1 cellular context compared by ENCODE assay signal in the genomic region with DNA sequence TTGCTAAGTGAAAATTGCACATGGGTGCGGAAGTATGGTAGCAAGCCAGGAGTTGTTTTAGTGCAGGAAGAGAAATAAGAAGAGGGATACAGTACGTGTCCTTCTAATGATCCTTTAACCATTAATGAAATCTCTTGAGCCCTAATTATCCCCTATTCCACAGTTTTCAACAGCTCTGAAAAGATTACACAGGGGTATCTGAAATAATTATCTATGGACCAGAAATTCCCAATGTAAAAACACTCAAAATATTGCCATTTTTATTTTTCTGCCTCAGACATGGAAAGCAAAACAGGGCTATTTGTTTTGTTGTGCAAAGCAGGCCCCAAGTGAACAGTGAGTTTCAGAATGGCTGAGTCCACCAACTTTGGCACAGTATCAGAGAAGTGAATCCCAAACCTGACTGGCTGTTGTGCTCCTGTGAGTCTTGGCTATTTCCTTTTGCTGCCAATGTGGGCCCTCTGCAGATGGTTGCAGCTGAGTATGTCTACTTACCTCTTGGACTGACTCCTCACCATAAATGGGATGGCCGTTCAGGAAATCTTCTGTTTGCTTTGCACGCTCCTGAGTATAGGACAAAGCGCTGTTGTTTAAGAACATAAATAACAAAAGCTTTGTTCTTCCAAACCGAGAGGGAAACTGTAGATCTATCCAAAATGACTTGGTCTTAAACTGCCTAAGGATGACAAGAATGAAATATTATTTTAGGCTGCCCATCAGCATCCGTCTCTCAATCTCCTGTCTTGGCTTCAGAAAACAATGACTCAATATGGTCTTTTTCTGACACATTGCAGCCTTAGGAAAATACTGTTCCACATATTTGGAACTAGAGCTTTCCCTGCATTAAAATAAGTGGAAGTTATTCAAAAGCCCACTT.
TF ChIP-seq lines count a peak whose summit lies in the region.

No MANE protein-coding gene starts in this region.

TF ChIP-seq in HepG2, 621 proteins besides CTCF, POLR2A, EP300 and RAD21 (continued from another document):
- TF ChIP-seq AFF4 (CRISPR knock-in tag; IDR thresholded peaks at IDR 0.05) (peak; percentile 41; the same call in 1 of the 2 replicates), EHMT2 (IDR thresholded peaks at IDR 0.05; ENCODE audit: borderline replicate concordance, low read depth, low read length) (0 out of 2 replicates have a peak, but pooled peaks have one; percentile 35), NBN (conservative IDR thresholded peaks at IDR 0.05) (no peak), KDM5B (CRISPR knock-in tag; IDR thresholded peaks at IDR 0.05; ENCODE audit: borderline replicate concordance) (no peak), KDM4B (CRISPR knock-in tag; IDR thresholded peaks at IDR 0.05) (no peak), SMAD3 (CRISPR knock-in tag; IDR thresholded peaks at IDR 0.05) (0 out of 2 replicates have a peak, but pooled peaks have one; percentile 46), SOX13 (IDR thresholded peaks at IDR 0.05) (peak; percentile 84), SOX13 (CRISPR knock-in tag; conservative IDR thresholded peaks at IDR 0.05 in 1 of 2, IDR thresholded peaks at IDR 0.05 in 1 of 2) (peak in 1 of 2 experiments; percentile 97; a peak in 2 of 4 replicates), MBNL3 (CRISPR knock-in tag; conservative IDR thresholded peaks at IDR 0.05) (no peak), SRSF4 (IDR thresholded peaks at IDR 0.05; ENCODE audit: low read depth, low read length, poor library complexity, severe bottlenecking) (no peak), NR1H2 (CRISPR knock-in tag; IDR thresholded peaks at IDR 0.05; ENCODE audit: borderline replicate concordance, low read depth) (no peak), ZNF891 (CRISPR knock-in tag; IDR thresholded peaks at IDR 0.05) (no peak), TAF15 (IDR thresholded peaks at IDR 0.05; ENCODE audit: low read depth, low read length, poor library complexity, severe bottlenecking) (no peak), ETV5 (CRISPR knock-in tag; IDR thresholded peaks at IDR 0.05; ENCODE audit: borderline replicate concordance) (peak; percentile 60; the same call in 1 of the 2 replicates), MED8 (CRISPR knock-in tag; IDR thresholded peaks at IDR 0.05; ENCODE audit: insufficient replicate concordance) (no peak), NR3C1 (CRISPR knock-in tag; IDR thresholded peaks at IDR 0.05) (no peak), RCOR2 (CRISPR knock-in tag; IDR thresholded peaks at IDR 0.05) (0 out of 2 replicates have a peak, but pooled peaks have one; percentile 13), NCOA2 (CRISPR knock-in tag; IDR thresholded peaks at IDR 0.05) (peak; percentile 36; the same call in 1 of the 2 replicates), MEF2D (CRISPR knock-in tag; IDR thresholded peaks at IDR 0.05) (no peak), ATF2 (CRISPR knock-in tag; IDR thresholded peaks at IDR 0.05) (no peak), FOXP1 (IDR thresholded peaks at IDR 0.05) (no peak), FOXP1 (CRISPR knock-in tag; IDR thresholded peaks at IDR 0.05) (peak; percentile 39; the same call in 1 of the 2 replicates), HDAC1 (CRISPR knock-in tag; IDR thresholded peaks at IDR 0.05) (peak; percentile 47; the same call in 1 of the 2 replicates)
- TF ChIP-seq, protein P1, sequence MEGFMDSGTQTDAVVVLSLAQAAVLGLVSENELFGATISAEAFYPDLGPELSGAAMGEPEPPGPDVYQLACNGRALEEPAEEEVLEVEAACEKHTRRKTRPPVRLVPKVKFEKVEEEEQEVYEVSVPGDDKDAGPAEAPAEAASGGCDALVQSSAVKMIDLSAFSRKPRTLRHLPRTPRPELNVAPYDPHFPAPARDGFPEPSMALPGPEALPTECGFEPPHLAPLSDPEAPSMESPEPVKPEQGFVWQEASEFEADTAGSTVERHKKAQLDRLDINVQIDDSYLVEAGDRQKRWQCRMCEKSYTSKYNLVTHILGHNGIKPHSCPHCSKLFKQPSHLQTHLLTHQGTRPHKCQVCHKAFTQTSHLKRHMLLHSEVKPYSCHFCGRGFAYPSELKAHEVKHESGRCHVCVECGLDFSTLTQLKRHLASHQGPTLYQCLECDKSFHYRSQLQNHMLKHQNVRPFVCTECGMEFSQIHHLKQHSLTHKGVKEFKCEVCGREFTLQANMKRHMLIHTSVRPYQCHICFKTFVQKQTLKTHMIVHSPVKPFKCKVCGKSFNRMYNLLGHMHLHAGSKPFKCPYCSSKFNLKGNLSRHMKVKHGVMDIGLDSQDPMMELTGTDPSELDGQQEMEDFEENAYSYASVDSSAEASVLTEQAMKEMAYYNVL (CRISPR knock-in tag; IDR thresholded peaks at IDR 0.05; ENCODE audit: borderline replicate concordance) = 0 out of 2 replicates have a peak, but pooled peaks have one; percentile 47
- TF ChIP-seq, protein P2, sequence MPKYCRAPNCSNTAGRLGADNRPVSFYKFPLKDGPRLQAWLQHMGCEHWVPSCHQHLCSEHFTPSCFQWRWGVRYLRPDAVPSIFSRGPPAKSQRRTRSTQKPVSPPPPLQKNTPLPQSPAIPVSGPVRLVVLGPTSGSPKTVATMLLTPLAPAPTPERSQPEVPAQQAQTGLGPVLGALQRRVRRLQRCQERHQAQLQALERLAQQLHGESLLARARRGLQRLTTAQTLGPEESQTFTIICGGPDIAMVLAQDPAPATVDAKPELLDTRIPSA (CRISPR knock-in tag; IDR thresholded peaks at IDR 0.05; ENCODE audit: borderline replicate concordance) = no peak
- TF ChIP-seq, protein P3, sequence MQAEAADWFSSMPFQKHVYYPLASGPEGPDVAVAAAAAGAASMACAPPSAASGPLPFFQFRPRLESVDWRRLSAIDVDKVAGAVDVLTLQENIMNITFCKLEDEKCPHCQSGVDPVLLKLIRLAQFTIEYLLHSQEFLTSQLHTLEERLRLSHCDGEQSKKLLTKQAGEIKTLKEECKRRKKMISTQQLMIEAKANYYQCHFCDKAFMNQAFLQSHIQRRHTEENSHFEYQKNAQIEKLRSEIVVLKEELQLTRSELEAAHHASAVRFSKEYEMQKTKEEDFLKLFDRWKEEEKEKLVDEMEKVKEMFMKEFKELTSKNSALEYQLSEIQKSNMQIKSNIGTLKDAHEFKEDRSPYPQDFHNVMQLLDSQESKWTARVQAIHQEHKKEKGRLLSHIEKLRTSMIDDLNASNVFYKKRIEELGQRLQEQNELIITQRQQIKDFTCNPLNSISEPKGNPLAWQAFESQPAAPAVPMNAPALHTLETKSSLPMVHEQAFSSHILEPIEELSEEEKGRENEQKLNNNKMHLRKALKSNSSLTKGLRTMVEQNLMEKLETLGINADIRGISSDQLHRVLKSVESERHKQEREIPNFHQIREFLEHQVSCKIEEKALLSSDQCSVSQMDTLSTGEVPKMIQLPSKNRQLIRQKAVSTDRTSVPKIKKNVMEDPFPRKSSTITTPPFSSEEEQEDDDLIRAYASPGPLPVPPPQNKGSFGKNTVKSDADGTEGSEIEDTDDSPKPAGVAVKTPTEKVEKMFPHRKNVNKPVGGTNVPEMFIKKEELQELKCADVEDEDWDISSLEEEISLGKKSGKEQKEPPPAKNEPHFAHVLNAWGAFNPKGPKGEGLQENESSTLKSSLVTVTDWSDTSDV (CRISPR knock-in tag; IDR thresholded peaks at IDR 0.05) = no peak
- TF ChIP-seq, protein P4, sequence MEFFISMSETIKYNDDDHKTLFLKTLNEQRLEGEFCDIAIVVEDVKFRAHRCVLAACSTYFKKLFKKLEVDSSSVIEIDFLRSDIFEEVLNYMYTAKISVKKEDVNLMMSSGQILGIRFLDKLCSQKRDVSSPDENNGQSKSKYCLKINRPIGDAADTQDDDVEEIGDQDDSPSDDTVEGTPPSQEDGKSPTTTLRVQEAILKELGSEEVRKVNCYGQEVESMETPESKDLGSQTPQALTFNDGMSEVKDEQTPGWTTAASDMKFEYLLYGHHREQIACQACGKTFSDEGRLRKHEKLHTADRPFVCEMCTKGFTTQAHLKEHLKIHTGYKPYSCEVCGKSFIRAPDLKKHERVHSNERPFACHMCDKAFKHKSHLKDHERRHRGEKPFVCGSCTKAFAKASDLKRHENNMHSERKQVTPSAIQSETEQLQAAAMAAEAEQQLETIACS (CRISPR knock-in tag; IDR thresholded peaks at IDR 0.05) = no peak
TF ChIP-seq in HepG2: peak in this region for 56.
